In genomic region chr19:35868823-35869326, GRCh38 we compare ENCODE assay signal across 1 cellular context.
TF ChIP-seq lines count a peak whose summit lies in the region.

No MANE protein-coding gene starts in this region.

TF ChIP-seq in IMR-90, 13 proteins besides CTCF, POLR2A, EP300 and RAD21 (continued from another document):
- TF ChIP-seq SMC3 (IDR thresholded peaks at IDR 0.05; ENCODE audit: low read depth, low read length) (no peak), MAZ (IDR thresholded peaks at IDR 0.05; ENCODE audit: borderline replicate concordance, low read depth, low read length) (no peak), BHLHE40 (IDR thresholded peaks at IDR 0.05; ENCODE audit: low read depth, low read length) (no peak), RCOR1 (IDR thresholded peaks at IDR 0.05; ENCODE audit: insufficient replicate concordance, low read length) (no peak)
TF ChIP-seq in IMR-90: peak in this region for 0.
